Comparison of ENCODE assay signal across 13 cellular contexts in genomic region chr16:11978080-11978479, GRCh38. TPM values are rescaled to one million over a fixed set of nuclear protein-coding genes. Genes with fewer than 3 reads are reported as not detected.
A peak's percentile ranks its signal among the peaks of the same experiment; 100 is the strongest.
DNase-seq lines count a peak whose midpoint lies in the region; ATAC-seq and TF ChIP-seq lines count a peak whose summit lies in the region.
"Had no signal": no experiment of that assay in that cellular context is flagged by ENCODE, and none has a peak within 500 bp of the region (broad histone marks: within the 10 kb centered on the region; RNA-seq: fewer than 3 reads in every experiment).

No MANE protein-coding gene starts in this region.

- peak overlapping the region; percentile 67 for H2AFZ ChIP-seq in ACC112 (ENCODE audit: low read length, unreplicated experiment)
- H2AFZ ChIP-seq in GM23248, result peak overlapping the region; percentile 89

- H3K9ac ChIP-seq in GM23248, result peak overlapping the region; percentile 92

- H3K9me3 ChIP-seq in GM23248 (ENCODE audit: low read depth) (no peaks in the 10 kb centered on the region), adrenal gland (replicated peaks in 1 of 3) (no peaks in the 10 kb centered on the region)
- H3K9me3 ChIP-seq: neutrophil had no signal

- H3K4me3 ChIP-seq in ACC112 (ENCODE audit: low read depth, low read length), result peak overlapping the region; percentile 78
- peak overlapping the region; percentile 99 for H3K4me3 ChIP-seq in GM23248
- H3K4me3 ChIP-seq in adrenal gland, result peak overlapping the region in 1 of 4 donors; percentile 100

- DNase-seq in GM23248 (peak; percentile 36), adrenal gland (no peak), natural killer cell (no peak), Kasumi-1 (lab: John Stamatoyannopoulos, UW) (no peak), NCI-H1694 treated with DMSO at 0.1 percent for 48 hours (lab: John Stamatoyannopoulos, UW) (no peak)
- no peak for DNase-seq in effector CD4-positive, alpha-beta T cell
- DNase-seq: H7, NCI-H1048, trophoblast cell had no signal

- peaks cover 21% of the 10 kb centered on the region for H3F3A ChIP-seq in GM23248 (ENCODE audit: insufficient read depth)

- H3K36me3 Mint-ChIP-seq in natural killer cell, result no peaks in the 10 kb centered on the region

- in situ Hi-C loops in GM23248 (cut with MboI), result no loop called here

- H3K4me3 Mint-ChIP-seq in natural killer cell, result peak overlapping the region; percentile 98

- H3K4me1 ChIP-seq in ACC112 (ENCODE audit: control insufficient read depth, insufficient read depth, low read length, unreplicated experiment), result peaks cover 8% of the 10 kb centered on the region
- H3K4me1 ChIP-seq in GM23248 (ENCODE audit: insufficient read depth), result peaks cover 13% of the 10 kb centered on the region
- peaks cover 7 to 21% of the 10 kb centered on the region in 2 donors for H3K4me1 ChIP-seq in adrenal gland (replicated peaks in 1 of 2)

- H3K27me3 Mint-ChIP-seq in natural killer cell (ENCODE audit: low read depth in 2 of 2), result no peaks in the 10 kb centered on the region

- H3K9me2 ChIP-seq in GM23248 (ENCODE audit: insufficient read depth), result no peaks in the 10 kb centered on the region

- H3K9me3 Mint-ChIP-seq in natural killer cell, result no peaks in the 10 kb centered on the region

- H3K4me1 Mint-ChIP-seq in natural killer cell, result peaks cover 28 to 34% of the 10 kb centered on the region in 2 donors

- TF ChIP-seq CTCF in adrenal gland (IDR thresholded peaks at IDR 0.05) (no peak), natural killer cell (IDR thresholded peaks at IDR 0.05) (no peak)

- H3K27me3 ChIP-seq in ACC112 (ENCODE audit: insufficient read depth, low read length) (no peaks in the 10 kb centered on the region), GM23248 (replicated peaks; ENCODE audit: insufficient read depth) (no peaks in the 10 kb centered on the region), adrenal gland (no peaks in the 10 kb centered on the region)
- H3K27me3 ChIP-seq: neutrophil had no signal

- no peak for ATAC-seq in natural killer cell
- no peak for ATAC-seq in GM18867 (IDR thresholded peaks at IDR 0.05; ENCODE audit: unreplicated experiment)

- H3K27ac ChIP-seq in ACC112 (ENCODE audit: low read depth, low read length) (peak overlapping the region; percentile 35), GM23248 (peak overlapping the region; percentile 93), adrenal gland (peak overlapping the region in 3 of 5 donors; percentile 13 to 72 (median 67))
- H3K27ac ChIP-seq: neutrophil had no signal

- H3K36me3 ChIP-seq in ACC112 (ENCODE audit: insufficient read depth, low read length), result no peaks in the 10 kb centered on the region
- H3K36me3 ChIP-seq in GM23248 (ENCODE audit: low read depth), result no peaks in the 10 kb centered on the region
- no peaks in the 10 kb centered on the region for H3K36me3 ChIP-seq in adrenal gland (replicated peaks in 1 of 2)
- H3K36me3 ChIP-seq: neutrophil had no signal

- peak overlapping the region; percentile 92 for H3K4me2 ChIP-seq in GM23248 (ENCODE audit: unreplicated experiment)

- intact Hi-C loops in adrenal gland (cut with DNase I) (loop anchor here (10.0 kb wide), 2 partner anchors 63 to 87 kb away; partner anchors contain the start of gene GSPT1 (in 1 of the 2)), natural killer cell (cut with micrococcal nuclease) (loop anchor here (10.0 kb wide), 2 partner anchors 63 to 123 kb away; partner anchors contain the start of genes GSPT1 and RSL1D1)

- no peak for TF ChIP-seq POLR2A in adrenal gland (IDR thresholded peaks at IDR 0.05)

- peak overlapping the region; percentile 94 to 97 for H3K27ac Mint-ChIP-seq in natural killer cell

- peaks cover 24% of the 10 kb centered on the region for H3K79me2 ChIP-seq in ACC112 (ENCODE audit: control insufficient read depth, insufficient read depth, low read length, unreplicated experiment)
- peaks cover 69% of the 10 kb centered on the region for H3K79me2 ChIP-seq in GM23248 (ENCODE audit: insufficient read depth)

- no peaks in the 10 kb centered on the region for H4K20me1 ChIP-seq in GM23248 (ENCODE audit: insufficient read depth)

- 12 to 30% methylated on average over 2 of the region's 2 CpGs for WGBS in GM23248 (ENCODE audit: low coverage in 1 of 2, low lambda C conversion rate in 2 of 2, missing lambda C conversion rate in 2 of 2), 2 experiments
- WGBS in adrenal gland, 4 donors, result 80 to 94% (median 86%) methylated on average over 2 of the region's 2 CpGs

RNA-seq across cellular contexts. Expression of gene SNX29, which starts 1.5 kb away (rescaled TPM):
- 14.5 and 16.4 TPM in 2 replicates for total RNA-seq in GM23248 (2014; rRNA removed; shearing (Covaris generic))
- polyA plus RNA-seq in GM23248 (2016; fragmentation: Nextera tagmentation; extraction: Ambion mirVana) (20.4 and 23.5 TPM in 2 replicates), adrenal gland (1 to 10 TPM; 2.2 to 7.4 (median 4.7) TPM)
- total RNA-seq in adrenal gland (10 to 100 TPM in 7 of 8 donors, 1 to 10 TPM in 1; 9.4 to 33.7 (median 20.7) TPM), natural killer cell (10 to 100 TPM; 38.3 to 58.9 (median 38.8) TPM)

RNA-seq across cellular contexts. Expression of gene TNFRSF17, which starts 13.1 kb away (rescaled TPM):
- not detected in 2 replicates for total RNA-seq in GM23248 (2014; rRNA removed; shearing (Covaris generic))
- polyA plus RNA-seq in GM23248 (2016; fragmentation: Nextera tagmentation; extraction: Ambion mirVana), result not detected in 2 replicates
- total RNA-seq in adrenal gland, result not detected
- under 1 TPM in 2 of 3 donors, not detected in 1; 0.13 to 0.84 TPM for polyA plus RNA-seq in adrenal gland
- total RNA-seq in natural killer cell, result 1 to 10 TPM in 1 of 3 donors, not detected in 2; 6.6 TPM
- total RNA-seq: G401, H7 had no signal

RNA-seq across cellular contexts. Expression of gene NPIPB2, which starts 36.2 kb away (rescaled TPM):
- 0.65 TPM in 1 of 2 replicates, not detected in the other for total RNA-seq in GM23248 (2014; rRNA removed; shearing (Covaris generic))
- polyA plus RNA-seq in GM23248 (2016; fragmentation: Nextera tagmentation; extraction: Ambion mirVana), result 1.9 and 2.0 TPM in 2 replicates
- 1 to 10 TPM; 1.6 to 7.4 (median 3.8) TPM for total RNA-seq in adrenal gland
- 10 to 100 TPM in 2 of 3 donors, 1 to 10 TPM in 1; 4.6 to 21.2 (median 10.0) TPM for polyA plus RNA-seq in adrenal gland
- total RNA-seq in natural killer cell, result 10 to 100 TPM; 19.6 to 43.3 (median 22.4) TPM

Comparison
In these comparisons a context has a peak if more than half of its experiments do, and no peak if none do; other contexts are left out.
1. H3K27ac ChIP-seq: peak in every context shown above with its lines; median percentile 93 in GM23248; 67 in adrenal gland; 35 in ACC112.